Comparison of ENCODE assay signal across 1 cellular context in the genomic region with DNA sequence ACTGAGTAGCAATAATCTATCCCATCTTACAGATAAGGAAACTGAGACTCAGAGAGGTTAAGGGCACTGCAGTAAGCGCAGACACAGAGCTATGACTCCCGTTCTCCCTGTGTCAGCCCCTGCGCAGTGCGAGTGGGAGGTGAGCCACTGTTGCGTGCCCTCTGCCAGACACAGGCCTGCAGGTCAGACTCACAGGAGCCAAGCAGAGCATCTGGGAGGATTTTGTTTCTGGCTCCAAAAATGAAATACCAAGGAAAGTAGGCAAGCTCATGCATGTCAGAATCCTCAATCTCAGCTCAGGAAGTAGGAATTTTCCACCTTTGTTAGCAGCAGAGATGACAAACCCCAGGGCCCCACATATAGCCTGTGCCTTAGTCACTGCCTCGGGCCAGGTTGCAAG.
TF ChIP-seq lines count a peak whose summit lies in the region.

No MANE protein-coding gene starts in this region.

TF ChIP-seq in IMR-90, 13 proteins besides CTCF, POLR2A, EP300 and RAD21:
- no peak for TF ChIP-seq FOS (IDR thresholded peaks at IDR 0.05; ENCODE audit: low read depth, low read length)
- TF ChIP-seq MAFK (IDR thresholded peaks at IDR 0.05; ENCODE audit: low read depth, low read length) = no peak
- TF ChIP-seq MAZ (IDR thresholded peaks at IDR 0.05; ENCODE audit: borderline replicate concordance, low read depth, low read length) = no peak
- no peak for TF ChIP-seq RCOR1 (IDR thresholded peaks at IDR 0.05; ENCODE audit: insufficient replicate concordance, low read length)
- TF ChIP-seq MXI1 (IDR thresholded peaks at IDR 0.05; ENCODE audit: borderline replicate concordance, low read depth, low read length) = no peak
- TF ChIP-seq RFX5 (IDR thresholded peaks at IDR 0.05; ENCODE audit: low read depth, low read length) = no peak
- TF ChIP-seq, protein P1, sequence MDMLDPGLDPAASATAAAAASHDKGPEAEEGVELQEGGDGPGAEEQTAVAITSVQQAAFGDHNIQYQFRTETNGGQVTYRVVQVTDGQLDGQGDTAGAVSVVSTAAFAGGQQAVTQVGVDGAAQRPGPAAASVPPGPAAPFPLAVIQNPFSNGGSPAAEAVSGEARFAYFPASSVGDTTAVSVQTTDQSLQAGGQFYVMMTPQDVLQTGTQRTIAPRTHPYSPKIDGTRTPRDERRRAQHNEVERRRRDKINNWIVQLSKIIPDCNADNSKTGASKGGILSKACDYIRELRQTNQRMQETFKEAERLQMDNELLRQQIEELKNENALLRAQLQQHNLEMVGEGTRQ (IDR thresholded peaks at IDR 0.05; ENCODE audit: low read depth, low read length) = no peak
- no peak for TF ChIP-seq NFE2L2 (IDR thresholded peaks at IDR 0.05; ENCODE audit: low read depth, low read length)
- no peak for TF ChIP-seq SMC3 (IDR thresholded peaks at IDR 0.05; ENCODE audit: low read depth, low read length)
- TF ChIP-seq CHD1 (IDR thresholded peaks at IDR 0.05; ENCODE audit: low read depth, low read length) = no peak
- no peak for TF ChIP-seq BHLHE40 (IDR thresholded peaks at IDR 0.05; ENCODE audit: low read depth, low read length)
- TF ChIP-seq, protein P2, sequence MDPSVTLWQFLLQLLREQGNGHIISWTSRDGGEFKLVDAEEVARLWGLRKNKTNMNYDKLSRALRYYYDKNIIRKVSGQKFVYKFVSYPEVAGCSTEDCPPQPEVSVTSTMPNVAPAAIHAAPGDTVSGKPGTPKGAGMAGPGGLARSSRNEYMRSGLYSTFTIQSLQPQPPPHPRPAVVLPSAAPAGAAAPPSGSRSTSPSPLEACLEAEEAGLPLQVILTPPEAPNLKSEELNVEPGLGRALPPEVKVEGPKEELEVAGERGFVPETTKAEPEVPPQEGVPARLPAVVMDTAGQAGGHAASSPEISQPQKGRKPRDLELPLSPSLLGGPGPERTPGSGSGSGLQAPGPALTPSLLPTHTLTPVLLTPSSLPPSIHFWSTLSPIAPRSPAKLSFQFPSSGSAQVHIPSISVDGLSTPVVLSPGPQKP (IDR thresholded peaks at IDR 0.05; ENCODE audit: borderline replicate concordance, low read depth, low read length) = no peak
- TF ChIP-seq CEBPB (IDR thresholded peaks at IDR 0.05; ENCODE audit: low read depth, low read length) = no peak
